19 cellular contexts compared by ENCODE assay signal in genomic region chr17:57943645-57944044, GRCh38. TPM values are rescaled to one million over a fixed set of nuclear protein-coding genes. Genes with fewer than 3 reads are reported as not detected.
A peak's percentile ranks its signal among the peaks of the same experiment; 100 is the strongest.
DNase-seq lines count a peak whose midpoint lies in the region; ATAC-seq and TF ChIP-seq lines count a peak whose summit lies in the region.
"Had no signal": no experiment of that assay in that cellular context is flagged by ENCODE, and none has a peak within 500 bp of the region (broad histone marks: within the 10 kb centered on the region; RNA-seq: fewer than 3 reads in every experiment).

No MANE protein-coding gene starts in this region.

- no peak for TF ChIP-seq RAD21 in HCT116 (IDR thresholded peaks at IDR 0.05; ENCODE audit: low read depth)

- WGBS in adrenal gland, 4 donors: 79 to 89% (median 85%) methylated on average over 3 of the region's 3 CpGs
- WGBS in testis, 2 donors: 82 to 95% methylated on average over 3 of the region's 3 CpGs

- no peak overlapping the region for H3K4me3 Mint-ChIP-seq in activated T-cell treated with anti-CD3 and anti-CD28 coated beads, Interleukin-2, amount 50 U/mL, for 24 hours
- H3K4me3 Mint-ChIP-seq: activated CD4-positive, alpha-beta T cell treated with anti-CD3 and anti-CD28 coated beads for 36 hours; activated naive CD4-positive, alpha-beta T cell treated with anti-CD3 and anti-CD28 coated beads, Interleukin-2, amount 50 U/mL, for 24 hours had no signal

- H4K20me1 ChIP-seq in HCT116 (ENCODE audit: insufficient read depth): no peaks in the 10 kb centered on the region

- H3K36me3 ChIP-seq in HCT116 (ENCODE audit: control insufficient read depth in 1 of 2, insufficient read depth in 2 of 2, low read length in 2 of 2): no peaks in the 10 kb centered on the region
- no peaks in the 10 kb centered on the region for H3K36me3 ChIP-seq in adrenal gland (replicated peaks in 1 of 2)
- H3K36me3 ChIP-seq in skeletal muscle tissue (ENCODE audit: control insufficient read depth in 3 of 3, insufficient read depth in 3 of 3, low read length in 3 of 3): no peaks in the 10 kb centered on the region
- H3K36me3 ChIP-seq in testis (ENCODE audit: low read depth, missing control alignments): no peaks in the 10 kb centered on the region
- H3K36me3 ChIP-seq: BE2C, cardiac muscle cell had no signal

- H3K79me2 ChIP-seq in HCT116 (ENCODE audit: insufficient read depth, low read length): peaks cover 89% of the 10 kb centered on the region

- H3K9ac ChIP-seq in HCT116 (ENCODE audit: low read length): peak overlapping the region; percentile 60
- H3K9ac ChIP-seq in skeletal muscle tissue (ENCODE audit: low read depth in 1 of 3, low read length in 3 of 3): peak overlapping the region in 1 of 3 donors; percentile 4

- no peak overlapping the region for H2AFZ ChIP-seq in HCT116 (ENCODE audit: low read depth, low read length, poor library complexity, severe bottlenecking)

- H3K4me1 Mint-ChIP-seq in activated T-cell treated with anti-CD3 and anti-CD28 coated beads, Interleukin-2, amount 50 U/mL, for 24 hours (ENCODE audit: low read depth): peaks cover 40% of the 10 kb centered on the region

- H3K9me2 ChIP-seq in HCT116 (ENCODE audit: insufficient read depth): no peaks in the 10 kb centered on the region

- ATAC-seq in HCT116 (no peak), Right ventricle myocardium superior (ENCODE audit: poor library complexity) (no peak)
- ATAC-seq: activated CD4-positive, alpha-beta T cell treated with anti-CD3 and anti-CD28 coated beads for 36 hours had no signal

- peak overlapping the region; percentile 71 for H3K4me2 ChIP-seq in HCT116 (ENCODE audit: low read length)

- no peaks in the 10 kb centered on the region for H3K9me3 ChIP-seq in HCT116 (ENCODE audit: control insufficient read depth in 1 of 2, insufficient read depth in 1 of 2, low read depth in 1 of 2, low read length in 2 of 2)
- H3K9me3 ChIP-seq in adrenal gland (replicated peaks in 1 of 3): no peaks in the 10 kb centered on the region
- no peaks in the 10 kb centered on the region for H3K9me3 ChIP-seq in skeletal muscle tissue (ENCODE audit: control insufficient read depth in 3 of 3, low read length in 3 of 3)
- no peaks in the 10 kb centered on the region for H3K9me3 ChIP-seq in testis
- H3K9me3 ChIP-seq: BE2C had no signal

- H3K36me3 Mint-ChIP-seq in activated T-cell treated with anti-CD3 and anti-CD28 coated beads, Interleukin-2, amount 50 U/mL, for 24 hours (ENCODE audit: low read depth): no peaks in the 10 kb centered on the region
- H3K36me3 Mint-ChIP-seq: activated naive CD4-positive, alpha-beta T cell treated with anti-CD3 and anti-CD28 coated beads, Interleukin-2, amount 50 U/mL, for 24 hours had no signal

- intact Hi-C loops in HCT116 (cut with micrococcal nuclease) (no loop called here), adrenal gland (cut with DNase I) (no loop called here), testis (cut with DNase I; ENCODE audit: low total_unique reads) (no loop called here), Right ventricle myocardium superior (cut with DNase I) (no loop called here)

- H3K27me3 ChIP-seq in HCT116 (ENCODE audit: insufficient read depth, low read length): no peaks in the 10 kb centered on the region
- no peaks in the 10 kb centered on the region for H3K27me3 ChIP-seq in adrenal gland
- no peaks in the 10 kb centered on the region for H3K27me3 ChIP-seq in skeletal muscle tissue (ENCODE audit: control insufficient read depth in 3 of 3, insufficient read depth in 3 of 3, low read length in 3 of 3)
- H3K27me3 ChIP-seq in testis: no peaks in the 10 kb centered on the region
- H3K27me3 ChIP-seq: BE2C, cardiac muscle cell had no signal

- RAD21 ChIA-PET in HCT116 (lab: Charles Lee; ENCODE audit: low non-redundant PET in 1 of 2, low total read pairs in 2 of 2, uncharacterized antibody in 2 of 2, unreplicated experiment in 2 of 2): no interaction called here

- no peak overlapping the region for H3K27ac Mint-ChIP-seq in activated T-cell treated with anti-CD3 and anti-CD28 coated beads, Interleukin-2, amount 50 U/mL, for 24 hours
- H3K27ac Mint-ChIP-seq: activated CD4-positive, alpha-beta T cell treated with anti-CD3 and anti-CD28 coated beads for 36 hours; activated naive CD4-positive, alpha-beta T cell treated with anti-CD3 and anti-CD28 coated beads, Interleukin-2, amount 50 U/mL, for 24 hours had no signal

- DNase-seq in HCT116 (ENCODE audit: low read depth, low spot score): no peak
- no peak for DNase-seq in adrenal gland
- DNase-seq in iris pigment epithelial cell (ENCODE audit: low read depth): peak; percentile 29
- no peak for DNase-seq in activated T-cell treated with anti-CD3 and anti-CD28 coated beads, Interleukin-2, amount 50 U/mL, for 24 hours
- DNase-seq in GOT3 (lab: John Stamatoyannopoulos, UW): no peak
- DNase-seq in testis: no peak
- DNase-seq in Right ventricle myocardium superior: no peak
- DNase-seq: activated CD4-positive, alpha-beta T cell treated with anti-CD3 and anti-CD28 coated beads for 36 hours; activated CD8-positive, alpha-beta memory T cell treated with anti-CD3 and anti-CD28 coated beads, Interleukin-2, amount 50 U/mL, for 48 hours; BE2C; kidney glomerular epithelial cell; NCI-H2081; NCI-H69; stimulated activated CD4-positive, alpha-beta T cell treated with anti-CD3 and anti-CD28 coated beads, Interleukin-2, amount 100 ng/mL, for 48 hours; stimulated activated CD8-positive, alpha-beta memory T cell treated with anti-CD3 and anti-CD28 coated beads, Interleukin-4, amount 100 ng/mL, for 48 hours; T-helper 9 cell had no signal

- TF ChIP-seq POLR2A in HCT116 (IDR thresholded peaks at IDR 0.05; ENCODE audit: borderline replicate concordance, extremely low read depth, insufficient read depth, insufficient read length) (no peak), adrenal gland (IDR thresholded peaks at IDR 0.05) (no peak), testis (IDR thresholded peaks at IDR 0.05) (no peak)

- peaks cover 18% of the 10 kb centered on the region for H3K27me3 Mint-ChIP-seq in activated T-cell treated with anti-CD3 and anti-CD28 coated beads, Interleukin-2, amount 50 U/mL, for 24 hours
- H3K27me3 Mint-ChIP-seq: activated naive CD4-positive, alpha-beta T cell treated with anti-CD3 and anti-CD28 coated beads, Interleukin-2, amount 50 U/mL, for 24 hours had no signal

- BruUV-seq in HCT116 (replicated peaks; lab: Mats Ljungman, UMichigan): no TSS peak

- H3K9me3 Mint-ChIP-seq in activated T-cell treated with anti-CD3 and anti-CD28 coated beads, Interleukin-2, amount 50 U/mL, for 24 hours: no peaks in the 10 kb centered on the region
- H3K9me3 Mint-ChIP-seq: activated naive CD4-positive, alpha-beta T cell treated with anti-CD3 and anti-CD28 coated beads, Interleukin-2, amount 50 U/mL, for 24 hours had no signal

- H3K4me3 ChIP-seq in HCT116 (replicated peaks in 1 of 2; ENCODE audit: low read depth in 1 of 2, low read length in 2 of 2): peak overlapping the region; percentile 14 to 38; a peak in 3 of 4 replicates
- H3K4me3 ChIP-seq in adrenal gland: no peak overlapping the region
- no peak overlapping the region for H3K4me3 ChIP-seq in skeletal muscle tissue (ENCODE audit: low read length in 3 of 3)
- no peak overlapping the region for H3K4me3 ChIP-seq in testis
- H3K4me3 ChIP-seq: cardiac muscle cell had no signal

- POLR2A ChIA-PET in HCT116 (lab: Charles Lee): interaction anchor here (2.7 kb wide), 1 partner anchor 10 kb away, joined by 15 read pairs; no protein-coding TSS in a partner anchor

- peaks cover 87 to 98% of the 10 kb centered on the region in 2 experiments for H3K4me1 ChIP-seq in HCT116 (ENCODE audit: control insufficient read depth in 1 of 2, insufficient read depth in 2 of 2, low read length in 2 of 2)
- H3K4me1 ChIP-seq in adrenal gland (replicated peaks in 1 of 2): peaks cover 46 to 82% of the 10 kb centered on the region in 2 donors
- H3K4me1 ChIP-seq in skeletal muscle tissue (ENCODE audit: control insufficient read depth in 3 of 3, insufficient read depth in 3 of 3, low read length in 3 of 3): peaks cover 66 to 78% (median 75%) of the 10 kb centered on the region in 3 donors
- peaks cover 7% of the 10 kb centered on the region for H3K4me1 ChIP-seq in testis
- H3K4me1 ChIP-seq: BE2C had no signal

- TF ChIP-seq CTCF in HCT116 (IDR thresholded peaks at IDR 0.05 in 2 of 3, conservative IDR thresholded peaks at IDR 0.05 in 1 of 3; ENCODE audit: borderline replicate concordance in 1 of 3, insufficient read depth in 1 of 3, low read depth in 2 of 3, low read length in 2 of 3) (no peak), adrenal gland (IDR thresholded peaks at IDR 0.05) (no peak), testis (IDR thresholded peaks at IDR 0.05) (no peak)

- H3K27ac ChIP-seq in HCT116 (ENCODE audit: low read depth, low read length): peak overlapping the region; percentile 71
- H3K27ac ChIP-seq in adrenal gland: peak overlapping the region; percentile 77 to 96 (median 84)
- peak overlapping the region; percentile 25 for H3K27ac ChIP-seq in skeletal muscle tissue (ENCODE audit: low read depth, low read length)
- H3K27ac ChIP-seq in testis: no peak overlapping the region
- H3K27ac ChIP-seq: cardiac muscle cell had no signal

- CTCF ChIA-PET in HCT116 (lab: Charles Lee): interaction anchor here (0.9 to 1.8 kb wide), 3 partner anchors 9 to 58 kb away, joined by 3 to 5 read pairs (median 3); no protein-coding TSS in a partner anchor

TF ChIP-seq in HCT116, 20 proteins besides CTCF, POLR2A, EP300 and RAD21 (continues in another document):
- TF ChIP-seq CEBPB (IDR thresholded peaks at IDR 0.05; ENCODE audit: low read depth) (no peak), EZH2 (IDR thresholded peaks at IDR 0.05) (no peak), POLR2AphosphoS5 (IDR thresholded peaks at IDR 0.05; ENCODE audit: low read depth, low read length) (no peak), ZNF274 (IDR thresholded peaks at IDR 0.05; ENCODE audit: low read depth, low read length) (no peak), ZFX (IDR thresholded peaks at IDR 0.05) (no peak)

RNA-seq across cellular contexts. Expression of gene CUEDC1, which starts 11.6 kb away (rescaled TPM):
- 60.2 TPM for total RNA-seq in HCT116 (2021; ENCODE audit: unreplicated experiment)
- polyA plus RNA-seq in HCT116 (2012): 54.1 and 58.2 TPM in 2 replicates
- 10 to 100 TPM; 23.9 to 47.3 (median 39.1) TPM for total RNA-seq in adrenal gland
- polyA plus RNA-seq in adrenal gland: 10 to 100 TPM; 19.9 to 45.1 (median 40.1) TPM
- total RNA-seq in skeletal muscle tissue: 10.4 TPM
- total RNA-seq in testis: 1 to 10 TPM; 6.5 to 8.6 TPM
- polyA plus RNA-seq in testis (ENCODE audit: insufficient read depth, low read depth, low replicate concordance): 13.3 TPM
- 44.6 TPM for total RNA-seq in Right ventricle myocardium superior

RNA-seq across cellular contexts. Expression of gene VEZF1, which starts 44.4 kb away (rescaled TPM):
- total RNA-seq in HCT116 (2021; ENCODE audit: unreplicated experiment) (70.2 TPM), adrenal gland (100 to 1,000 TPM in 1 of 8 donors, 10 to 100 TPM in 7; 56.2 to 105 (median 74.1) TPM), skeletal muscle tissue (30.3 TPM), testis (10 to 100 TPM; 58.6 TPM), Right ventricle myocardium superior (73.7 TPM)
- 50.5 and 55.6 TPM in 2 replicates for polyA plus RNA-seq in HCT116 (2012)
- polyA plus RNA-seq in adrenal gland (10 to 100 TPM; 14.1 to 58.5 (median 23.1) TPM), testis (ENCODE audit: insufficient read depth, low read depth, low replicate concordance) (54.8 TPM)

Comparison
In these comparisons a context has a peak if more than half of its experiments do, and no peak if none do; other contexts are left out.
1. H3K27ac ChIP-seq: peak in HCT116 (single experiment), adrenal gland (5 of 5) and skeletal muscle tissue (single experiment); none in testis (0 of 2).
2. H3K4me3 ChIP-seq: peak in HCT116 (2 of 2); none in adrenal gland (0 of 4), skeletal muscle tissue (0 of 3) and testis (0 of 2).